In genomic region chr5:153018121-153018520, GRCh38 we compare ENCODE assay signal across 9 cellular contexts.
"Had no signal": no experiment of that assay in that cellular context is flagged by ENCODE, and none has a peak within 500 bp of the region (broad histone marks: within the 10 kb centered on the region; RNA-seq: fewer than 3 reads in every experiment).

No MANE protein-coding gene starts in this region.

- H2AFZ ChIP-seq: GM23248 had no signal

- H3K4me3 Mint-ChIP-seq: H9, IgD-negative memory B cell had no signal

- H3K27ac ChIP-seq: GM23248, HL-60 had no signal

- DNase-seq: GM23248, GOT3, H9, HCEC 1CT, Kasumi-1, KG1 had no signal

- FAIRE-seq: H54 had no signal

- H3K9ac ChIP-seq: GM23248 had no signal

- H3K27ac Mint-ChIP-seq: H9, IgD-negative memory B cell had no signal

- H3K4me1 Mint-ChIP-seq: H9, IgD-negative memory B cell had no signal

- H3K4me3 ChIP-seq: GM23248 had no signal

- H3K36me3 Mint-ChIP-seq: IgD-negative memory B cell had no signal

- H3K27me3 Mint-ChIP-seq: IgD-negative memory B cell had no signal
